ENCODE assay signal across 24 cellular contexts in the genomic region with DNA sequence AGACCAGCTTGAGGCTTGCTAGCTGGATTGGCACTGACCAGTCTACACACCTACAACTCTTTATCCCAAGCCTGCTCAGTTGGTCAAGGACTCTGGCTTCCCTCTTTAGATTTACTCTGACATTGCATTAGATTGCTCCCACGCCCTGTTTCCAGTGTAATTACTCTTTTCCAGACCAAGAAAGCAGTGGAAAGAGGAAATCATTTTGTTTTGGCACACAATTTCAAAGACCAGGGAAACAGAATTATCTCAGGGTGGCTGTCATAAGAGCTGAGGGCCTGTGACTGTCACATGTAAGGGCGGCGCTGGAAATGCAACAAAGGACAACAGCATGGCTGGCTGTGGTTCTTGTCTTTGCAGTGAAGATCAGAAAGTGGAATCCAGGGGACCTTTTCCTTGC.
"Had no signal": no experiment of that assay in that cellular context is flagged by ENCODE, and none has a peak within 500 bp of the region (broad histone marks: within the 10 kb centered on the region; RNA-seq: fewer than 3 reads in every experiment).

No MANE protein-coding gene starts in this region.

- H3K9me3 ChIP-seq: adrenal gland, body of pancreas, colonic mucosa had no signal

- H3K4me3 ChIP-seq: adrenal gland, body of pancreas, colonic mucosa, skin epidermis had no signal

- H3K4me1 ChIP-seq: adrenal gland, colonic mucosa had no signal

- H3K27ac ChIP-seq: adrenal gland, body of pancreas, colonic mucosa, skin epidermis, VCaP had no signal

- DNase-seq: activated CD4-positive, alpha-beta T cell treated with anti-CD3 and anti-CD28 coated beads for 48 hours; activated CD4-positive, alpha-beta T cell treated with anti-CD3 and anti-CD28 coated beads, Interleukin-2, amount 50 U/mL, for 48 hours; activated CD8-positive, alpha-beta memory T cell treated with anti-CD3 and anti-CD28 coated beads for 24 hours; activated effector memory CD4-positive, alpha-beta T cell treated with anti-CD3 and anti-CD28 coated beads, Interleukin-2, amount 50 U/mL, for 16 hours; activated naive CD4-positive, alpha-beta T cell treated with anti-CD3 and anti-CD28 coated beads for 36 hours; activated naive CD8-positive, alpha-beta T cell treated with anti-CD3 and anti-CD28 coated beads for 36 hours; adrenal gland; aorta; body of pancreas; cerebellar nuclear complex; colonic mucosa; effector memory CD8-positive, alpha-beta T cell; erythroblast; kidney glomerular epithelial cell; mammary epithelial cell; midbrain; posterior cingulate gyrus; stimulated activated CD4-positive, alpha-beta T cell treated with anti-CD3 and anti-CD28 coated beads, Interleukin-12 subunit alpha, Interleukin-12 subunit beta, amount 100 ng/mL, for 4 hours; stimulated activated CD4-positive, alpha-beta T cell treated with anti-CD3 and anti-CD28 coated beads, Interleukin-4, amount 100 ng/mL, for 1 hour; stimulated activated naive CD8-positive, alpha-beta T cell treated with anti-CD3 and anti-CD28 coated beads, Interleukin-15, Interleukin-2, amounts not matched to agents 100 U/mL and 50 U/mL, for 24 hours had no signal

- H3K36me3 ChIP-seq: adrenal gland, colonic mucosa had no signal

- H3K27me3 ChIP-seq: adrenal gland, body of pancreas, colonic mucosa had no signal

- ATAC-seq: body of pancreas; effector memory CD8-positive, alpha-beta T cell; natural killer cell treated with Interleukin-12 subunit alpha and Interleukin-12 subunit beta and Interleukin-15 and Interleukin-18, amount 100 ng/mL, for 72 hours; sciatic nerve; stimulated activated naive CD8-positive, alpha-beta T cell treated with anti-CD3 and anti-CD28 coated beads, Interleukin-15, Interleukin-2, amounts not matched to agents 100 U/mL and 50 U/mL, for 24 hours had no signal
